In genomic region chr22:30425616-30426394, GRCh38 we compare ENCODE assay signal across 8 cellular contexts. TPM values are rescaled to one million over a fixed set of nuclear protein-coding genes. Genes with fewer than 3 reads are reported as not detected.
DNase-seq lines count a peak whose midpoint lies in the region; ATAC-seq and TF ChIP-seq lines count a peak whose summit lies in the region.

Gene MTFP1 (plus strand): TSS chr22:30425768. CDS start chr22:30425880, 112 bp downstream.

- TF ChIP-seq CTCF in AG04450 (IDR thresholded peaks at IDR 0.05; ENCODE audit: low read depth, low read length) (peak; percentile 19; the same call in 1 of the 2 replicates), endothelial cell (IDR thresholded peaks at IDR 0.05; ENCODE audit: unreplicated experiment) (no peak), mesothelial cell of epicardium (IDR thresholded peaks at IDR 0.05; ENCODE audit: unreplicated experiment) (no peak)

- POLR2A ChIA-PET in AG04450 (lab: Yijun Ruan, JAX) = interaction anchor here (0.6 to 0.8 kb wide), 3 partner anchors 11 to 677 kb away, joined by 3 to 6 read pairs (median 5); no protein-coding TSS in a partner anchor

- H3K27ac ChIP-seq in AG04450 (ENCODE audit: low read depth, low read length) = peak within 1 kb of the TSS; percentile 99

- H3K27me3 ChIP-seq in AG04450 (ENCODE audit: control insufficient read depth, insufficient read depth, low read length) = no peaks in the 10 kb centered on the region

- CTCF ChIA-PET in AG04450 (lab: Charles Lee) = interaction anchor here (0.9 to 1.8 kb wide), 5 partner anchors 10 to 209 kb away, joined by 3 to 6 read pairs (median 3); no protein-coding TSS in a partner anchor
- CTCF ChIA-PET in activated CD8-positive, alpha-beta memory T cell treated with anti-CD3 and anti-CD28 coated beads, Interleukin-2, amount 10 ng/mL, durations not matched to agents 7 days and 5 days (lab: Charles Lee) = interaction anchor here (0.8 to 6.9 kb wide), 16 partner anchors 11 to 164 kb away, joined by 3 to 79 read pairs (median 8); partner anchors contain the start of genes CASTOR1, RNF215 and SEC14L2

- no peaks in the 10 kb centered on the region for H3K9me3 Mint-ChIP-seq in activated CD8-positive, alpha-beta memory T cell treated with anti-CD3 and anti-CD28 coated beads, Interleukin-2, amount 10 ng/mL, durations not matched to agents 7 days and 5 days (ENCODE audit: low read depth)
- H3K9me3 Mint-ChIP-seq in endothelial cell (ENCODE audit: unreplicated experiment) (no peaks in the 10 kb centered on the region), mesothelial cell of epicardium (no peaks in the 10 kb centered on the region)

- peak within 1 kb of the TSS; percentile 69 for H3K4me3 ChIP-seq in AG04450 (ENCODE audit: low read depth, low read length)

- H3K27ac Mint-ChIP-seq in activated CD8-positive, alpha-beta memory T cell treated with anti-CD3 and anti-CD28 coated beads, Interleukin-2, amount 10 ng/mL, durations not matched to agents 7 days and 5 days = peak within 1 kb of the TSS; percentile 96
- H3K27ac Mint-ChIP-seq in endothelial cell (ENCODE audit: unreplicated experiment) (peak within 1 kb of the TSS; percentile 64), mesothelial cell of epicardium (peak within 1 kb of the TSS; percentile 98)

- no peak for DNase-seq in AG04450 (ENCODE audit: low read depth, low spot score)
- DNase-seq in GM19238 (ENCODE audit: insufficient read length, low spot score) = peak; percentile 50
- peak; percentile 42 to 82 for DNase-seq in NCI-H526 (lab: John Stamatoyannopoulos, UW)
- peak; percentile 59 for DNase-seq in activated CD8-positive, alpha-beta memory T cell treated with anti-CD3 and anti-CD28 coated beads, Interleukin-2, amount 10 ng/mL, durations not matched to agents 7 days and 5 days
- peak; percentile 73 for DNase-seq in endothelial cell (ENCODE audit: low spot score)
- DNase-seq in mesothelial cell of epicardium (ENCODE audit: low spot score in 2 of 2, unreplicated experiment in 2 of 2) = peak in 1 of 2 experiments; percentile 59
- DNase-seq in stimulated activated naive CD4-positive, alpha-beta T cell treated with Interleukin-2 at 50 U/mL for 16 hours (lab: John Stamatoyannopoulos, UW) = peak; percentile 43

- H3K4me1 Mint-ChIP-seq in activated CD8-positive, alpha-beta memory T cell treated with anti-CD3 and anti-CD28 coated beads, Interleukin-2, amount 10 ng/mL, durations not matched to agents 7 days and 5 days = peaks cover 47% of the 10 kb centered on the region
- H3K4me1 Mint-ChIP-seq in endothelial cell (ENCODE audit: unreplicated experiment) (peaks cover 37% of the 10 kb centered on the region), mesothelial cell of epicardium (peaks cover 35% of the 10 kb centered on the region)

- peak; percentile 6 for ATAC-seq in activated CD8-positive, alpha-beta memory T cell treated with anti-CD3 and anti-CD28 coated beads, Interleukin-2, amount 10 ng/mL, durations not matched to agents 7 days and 5 days
- no peak for ATAC-seq in GM19023 (IDR thresholded peaks at IDR 0.05; ENCODE audit: unreplicated experiment)

- H3K4me3 Mint-ChIP-seq in activated CD8-positive, alpha-beta memory T cell treated with anti-CD3 and anti-CD28 coated beads, Interleukin-2, amount 10 ng/mL, durations not matched to agents 7 days and 5 days = peak within 1 kb of the TSS; percentile 96
- H3K4me3 Mint-ChIP-seq in endothelial cell (ENCODE audit: unreplicated experiment) (peak within 1 kb of the TSS; percentile 94), mesothelial cell of epicardium (peak within 1 kb of the TSS; percentile 88)

- H3K36me3 Mint-ChIP-seq in activated CD8-positive, alpha-beta memory T cell treated with anti-CD3 and anti-CD28 coated beads, Interleukin-2, amount 10 ng/mL, durations not matched to agents 7 days and 5 days = peaks cover 36% of the 10 kb centered on the region
- peaks cover 5% of the 10 kb centered on the region for H3K36me3 Mint-ChIP-seq in endothelial cell (ENCODE audit: low read depth, unreplicated experiment)
- H3K36me3 Mint-ChIP-seq in mesothelial cell of epicardium = no peaks in the 10 kb centered on the region

- peaks cover 4% of the 10 kb centered on the region; the same call in 1 of the 2 replicates for H3K9me3 ChIP-seq in AG04450 (ENCODE audit: control insufficient read depth, insufficient read depth, low read length)

- no peaks in the 10 kb centered on the region for H3K27me3 Mint-ChIP-seq in activated CD8-positive, alpha-beta memory T cell treated with anti-CD3 and anti-CD28 coated beads, Interleukin-2, amount 10 ng/mL, durations not matched to agents 7 days and 5 days
- H3K27me3 Mint-ChIP-seq in endothelial cell (ENCODE audit: unreplicated experiment) (peaks cover 5% of the 10 kb centered on the region), mesothelial cell of epicardium (ENCODE audit: low read depth) (no peaks in the 10 kb centered on the region)

RNA-seq across cellular contexts. Expression of gene MTFP1, which starts in this region (rescaled TPM):
- polyA plus RNA-seq in AG04450 (2011; rRNA removed) = 4.1 and 4.2 TPM in 2 replicates
- polyA minus RNA-seq in AG04450 (2011; rRNA and poly(A)+ RNA removed) = 1.4 and 3.0 TPM in 2 replicates
- 10 to 100 TPM; 59.1 to 73.4 TPM for total RNA-seq in activated CD8-positive, alpha-beta memory T cell treated with anti-CD3 and anti-CD28 coated beads, Interleukin-2, amount 10 ng/mL, durations not matched to agents 7 days and 5 days
- total RNA-seq in endothelial cell (ENCODE audit: unreplicated experiment) = 30.2 TPM
- 5.9 to 8.2 TPM (median 7.3 TPM) in 3 replicates for total RNA-seq in mesothelial cell of epicardium
